ENCODE assay signal across 23 cellular contexts in genomic region chr3:126854666-126855065, GRCh38.
DNase-seq lines count a peak whose midpoint lies in the region; ATAC-seq and TF ChIP-seq lines count a peak whose summit lies in the region.
"Had no signal": no experiment of that assay in that cellular context is flagged by ENCODE, and none has a peak within 500 bp of the region (broad histone marks: within the 10 kb centered on the region; RNA-seq: fewer than 3 reads in every experiment).

No MANE protein-coding gene starts in this region.

- H3K9me3 ChIP-seq in right atrium auricular region = no peaks in the 10 kb centered on the region
- H3K9me3 ChIP-seq in T-helper 17 cell (ENCODE audit: control insufficient read depth, low read length, poor library complexity, severe bottlenecking) = no peaks in the 10 kb centered on the region
- no peaks in the 10 kb centered on the region for H3K9me3 ChIP-seq in vagina
- H3K9me3 ChIP-seq: BE2C had no signal

- no peaks in the 10 kb centered on the region for H3K9me3 Mint-ChIP-seq in osteocyte (ENCODE audit: unreplicated experiment)
- peaks cover 2% of the 10 kb centered on the region for H3K9me3 Mint-ChIP-seq in glutamatergic neuron (ENCODE audit: unreplicated experiment)
- H3K9me3 Mint-ChIP-seq: CD8-positive, alpha-beta memory T cell; HFFc6 had no signal

- H3K4me1 ChIP-seq in right atrium auricular region (peaks cover 0 to 15% of the 10 kb centered on the region in 2 donors), vagina (no peaks in the 10 kb centered on the region)
- H3K4me1 ChIP-seq: BE2C had no signal

- no peak for ATAC-seq in T-helper 17 cell
- no peak for ATAC-seq in HG03432 (IDR thresholded peaks at IDR 0.05; ENCODE audit: unreplicated experiment)
- ATAC-seq: GM12878, HCT116 had no signal

- H3K36me3 Mint-ChIP-seq in T-helper 17 cell (ENCODE audit: low read depth) (peaks cover 3% of the 10 kb centered on the region), osteocyte (ENCODE audit: unreplicated experiment) (peaks cover 4% of the 10 kb centered on the region), glutamatergic neuron (ENCODE audit: unreplicated experiment) (no peaks in the 10 kb centered on the region)

- H3K27me3 Mint-ChIP-seq in T-helper 17 cell (no peaks in the 10 kb centered on the region), osteocyte (ENCODE audit: unreplicated experiment) (no peaks in the 10 kb centered on the region), glutamatergic neuron (ENCODE audit: unreplicated experiment) (peaks cover 8% of the 10 kb centered on the region)
- H3K27me3 Mint-ChIP-seq: CD4-positive, CD25-positive, alpha-beta regulatory T cell; CD8-positive, alpha-beta memory T cell had no signal

- H3K4me3 ChIP-seq in right atrium auricular region (no peak overlapping the region), vagina (no peak overlapping the region)
- H3K4me3 ChIP-seq: GM12878, GM23248 had no signal

- H3K27ac Mint-ChIP-seq in T-helper 17 cell (peak overlapping the region; percentile 14), osteocyte (ENCODE audit: unreplicated experiment) (no peak overlapping the region), glutamatergic neuron (ENCODE audit: unreplicated experiment) (no peak overlapping the region)
- H3K27ac Mint-ChIP-seq: CD8-positive, alpha-beta memory T cell; HFFc6 had no signal

- H3K27ac ChIP-seq in right atrium auricular region (no peak overlapping the region), vagina (no peak overlapping the region)
- H3K27ac ChIP-seq: GM23248 had no signal

- no peak overlapping the region for H3K4me3 Mint-ChIP-seq in T-helper 17 cell
- no peak overlapping the region for H3K4me3 Mint-ChIP-seq in osteocyte (ENCODE audit: unreplicated experiment)
- no peak overlapping the region for H3K4me3 Mint-ChIP-seq in glutamatergic neuron (ENCODE audit: unreplicated experiment)
- H3K4me3 Mint-ChIP-seq: CD4-positive, CD25-positive, alpha-beta regulatory T cell; CD8-positive, alpha-beta memory T cell; HFFc6 had no signal

- intact Hi-C loops in cardiac septum (cut with DNase I) = loop anchor here (5.0 kb wide), 1 partner anchor 83 kb away; no protein-coding TSS in a partner anchor
- intact Hi-C loops in vagina (cut with DNase I) = no loop called here

- no peak for TF ChIP-seq POLR2A in vagina (IDR thresholded peaks at IDR 0.05)

- TF ChIP-seq CTCF in right atrium auricular region (IDR thresholded peaks at IDR 0.05) (no peak), osteocyte (IDR thresholded peaks at IDR 0.05) (no peak), vagina (IDR thresholded peaks at IDR 0.05) (no peak), glutamatergic neuron (IDR thresholded peaks at IDR 0.05; ENCODE audit: partially characterized antibody, unreplicated experiment) (no peak)

- H3K27me3 ChIP-seq in right atrium auricular region = no peaks in the 10 kb centered on the region
- no peaks in the 10 kb centered on the region for H3K27me3 ChIP-seq in vagina
- H3K27me3 ChIP-seq: BE2C had no signal

- peak; percentile 53 for DNase-seq in right atrium auricular region (ENCODE audit: low spot score)
- DNase-seq in cardiac septum (ENCODE audit: low spot score) = no peak
- DNase-seq in T-helper 17 cell = no peak
- peak; percentile 76 for DNase-seq in osteocyte (ENCODE audit: extremely low spot score, unreplicated experiment)
- peak; percentile 9 to 49 for DNase-seq in vagina (ENCODE audit: extremely low spot score in 2 of 2)
- no peak for DNase-seq in glutamatergic neuron
- no peak for DNase-seq in NCI-H1092 (lab: John Stamatoyannopoulos, UW)
- DNase-seq: ACHN; BE2C; C1 segment of cervical spinal cord; CD4-positive, CD25-positive, alpha-beta regulatory T cell; CD8-positive, alpha-beta memory T cell; COR-L47; DMS 273 treated with DMSO at 0.1 percent for 48 hours; DMS53; DND-41; EL; GM23248; HFFc6; IMR-90 had no signal

- peaks cover 5% of the 10 kb centered on the region for H3K4me1 Mint-ChIP-seq in T-helper 17 cell
- H3K4me1 Mint-ChIP-seq in osteocyte (ENCODE audit: unreplicated experiment) = peaks cover 35% of the 10 kb centered on the region
- H3K4me1 Mint-ChIP-seq in glutamatergic neuron (ENCODE audit: low read depth, unreplicated experiment) = peaks cover 13% of the 10 kb centered on the region
- H3K4me1 Mint-ChIP-seq: CD8-positive, alpha-beta memory T cell had no signal

- H3K36me3 ChIP-seq in right atrium auricular region (no peaks in the 10 kb centered on the region), vagina (no peaks in the 10 kb centered on the region)
- H3K36me3 ChIP-seq: BE2C had no signal

Comparison
In these comparisons a context has a peak if more than half of its experiments do, and no peak if none do; other contexts are left out.
1. DNase-seq: peak in right atrium auricular region (single experiment), osteocyte (single experiment) and vagina (2 of 2); none in cardiac septum (single experiment), T-helper 17 cell (0 of 3), glutamatergic neuron (single experiment) and NCI-H1092 (single experiment).